29 cellular contexts compared by ENCODE assay signal in genomic region chr12:99265648-99266047, GRCh38.
"Had no signal": no experiment of that assay in that cellular context is flagged by ENCODE, and none has a peak within 500 bp of the region (broad histone marks: within the 10 kb centered on the region; RNA-seq: fewer than 3 reads in every experiment).

No MANE protein-coding gene starts in this region.

- ATAC-seq: effector memory CD8-positive, alpha-beta T cell; esophagus mucosa; foreskin keratinocyte; gastrocnemius medialis; gastroesophageal sphincter; heart left ventricle; heart right ventricle had no signal

- H3K4me1 ChIP-seq: colonic mucosa, esophagus squamous epithelium, foreskin keratinocyte, gastrocnemius medialis, gastroesophageal sphincter, heart left ventricle, heart right ventricle had no signal

- H3K27ac ChIP-seq: colonic mucosa, coronary artery, dorsolateral prefrontal cortex, epithelial cell of prostate, esophagus muscularis mucosa, esophagus squamous epithelium, foreskin keratinocyte, gastrocnemius medialis, gastroesophageal sphincter, heart left ventricle, heart right ventricle, hepatocyte had no signal

- H3K4me3 ChIP-seq: colonic mucosa, coronary artery, dorsolateral prefrontal cortex, esophagus muscularis mucosa, esophagus squamous epithelium, gastrocnemius medialis, gastroesophageal sphincter, heart left ventricle, heart right ventricle, hepatocyte had no signal

- FAIRE-seq: endometrium, endothelial cell of umbilical vein, frontal cortex had no signal

- H3K9me3 Mint-ChIP-seq: dendritic cell treated with granulocyte-macrophage colony-stimulating factor and Interleukin-4, amounts not matched to agents 40 ng/mL and 50 ng/mL, for 4 days had no signal

- H3K4me3 Mint-ChIP-seq: dendritic cell treated with granulocyte-macrophage colony-stimulating factor and Interleukin-4, amounts not matched to agents 40 ng/mL and 50 ng/mL, for 4 days; effector memory CD8-positive, alpha-beta T cell; endodermal cell had no signal

- H3K36me3 ChIP-seq: colonic mucosa, esophagus muscularis mucosa, esophagus squamous epithelium, gastrocnemius medialis, gastroesophageal sphincter, heart left ventricle, heart right ventricle had no signal

- H3K4me2 ChIP-seq: hepatocyte had no signal

- DNase-seq: colonic mucosa; cortex of kidney; dermis blood vessel endothelial cell; dorsolateral prefrontal cortex; effector CD4-positive, alpha-beta T cell; effector CD8-positive, alpha-beta T cell; effector memory CD4-positive, alpha-beta T cell; effector memory CD8-positive, alpha-beta T cell; endodermal cell; erythroblast; esophagus squamous epithelium; foreskin fibroblast; foreskin keratinocyte; foreskin melanocyte; gastrocnemius medialis; glutamatergic neuron; head of caudate nucleus; heart left ventricle; heart right ventricle had no signal

- H3K9me3 ChIP-seq: colonic mucosa, esophagus muscularis mucosa, esophagus squamous epithelium, gastrocnemius medialis, gastroesophageal sphincter had no signal

- H3K27ac Mint-ChIP-seq: dendritic cell treated with granulocyte-macrophage colony-stimulating factor and Interleukin-4, amounts not matched to agents 40 ng/mL and 50 ng/mL, for 4 days; effector memory CD8-positive, alpha-beta T cell; endodermal cell had no signal

- H3K27me3 Mint-ChIP-seq: dendritic cell treated with granulocyte-macrophage colony-stimulating factor and Interleukin-4, amounts not matched to agents 40 ng/mL and 50 ng/mL, for 4 days; effector memory CD8-positive, alpha-beta T cell had no signal
